ENCODE assay signal across 8 cellular contexts in genomic region chr5:79133657-79134451, GRCh38. TPM values are rescaled to one million over a fixed set of nuclear protein-coding genes. Genes with fewer than 3 reads are reported as not detected.
DNase-seq lines count a peak whose midpoint lies in the region; ATAC-seq and TF ChIP-seq lines count a peak whose summit lies in the region.

No MANE protein-coding gene starts in this region.

- peaks cover 6% of the 10 kb centered on the region for H3K27me3 Mint-ChIP-seq in neural progenitor cell (ENCODE audit: insufficient read depth, low read depth)

- H2AFZ ChIP-seq in Karpas-422 (ENCODE audit: low read length) (no peak overlapping the region), neural progenitor cell (replicated peaks) (peak overlapping the region; percentile 86)

- H3K4me1 ChIP-seq in Karpas-422 (ENCODE audit: low read length) (no peaks in the 10 kb centered on the region), RWPE2 (ENCODE audit: insufficient read depth, poor library complexity, severe bottlenecking) (peaks cover 4% of the 10 kb centered on the region), neural progenitor cell (peaks cover 6% of the 10 kb centered on the region), stomach (peaks cover 6 to 16% (median 12%) of the 10 kb centered on the region in 4 donors)

- H3K27me3 ChIP-seq in Karpas-422 (ENCODE audit: low read length) (no peaks in the 10 kb centered on the region), RWPE2 (ENCODE audit: insufficient read depth, poor library complexity, severe bottlenecking) (no peaks in the 10 kb centered on the region), neural progenitor cell (no peaks in the 10 kb centered on the region), stomach (no peaks in the 10 kb centered on the region)

- no peaks in the 10 kb centered on the region for H4K20me1 ChIP-seq in Karpas-422 (ENCODE audit: insufficient read depth, low read depth, low read length)
- no peaks in the 10 kb centered on the region for H4K20me1 ChIP-seq in neural progenitor cell (ENCODE audit: low read depth)

- ATAC-seq in RWPE2 (ENCODE audit: low read depth) (peak; percentile 76), GM19324 (IDR thresholded peaks at IDR 0.05; ENCODE audit: low FRiP score, unreplicated experiment) (no peak)

- no peak overlapping the region for H3K4me2 ChIP-seq in Karpas-422 (ENCODE audit: low read depth, low read length, poor library complexity, severe bottlenecking)
- peak overlapping the region; percentile 70 for H3K4me2 ChIP-seq in neural progenitor cell

- peaks cover 2% of the 10 kb centered on the region for H3K9me3 Mint-ChIP-seq in neural progenitor cell

- H3K9me2 ChIP-seq in Karpas-422 (replicated peaks; ENCODE audit: insufficient read depth, low read length) = no peaks in the 10 kb centered on the region

- no peaks in the 10 kb centered on the region for H3K9me3 ChIP-seq in Karpas-422 (ENCODE audit: low read length)
- no peaks in the 10 kb centered on the region for H3K9me3 ChIP-seq in RWPE2 (ENCODE audit: severe bottlenecking)
- no peaks in the 10 kb centered on the region for H3K9me3 ChIP-seq in neural progenitor cell (ENCODE audit: low read depth)
- no peaks in the 10 kb centered on the region for H3K9me3 ChIP-seq in stomach

- H3K9ac ChIP-seq in Karpas-422 (ENCODE audit: low read length) = no peak overlapping the region
- no peak overlapping the region for H3K9ac ChIP-seq in neural progenitor cell

- peak; percentile 99 for TF ChIP-seq CTCF in RWPE2 (IDR thresholded peaks at IDR 0.05; ENCODE audit: poor library complexity, severe bottlenecking)
- peak; percentile 81 for TF ChIP-seq CTCF in fibroblast of villous mesenchyme (IDR thresholded peaks at IDR 0.05; ENCODE audit: insufficient read depth, low read depth, low read length)
- peak; percentile 87 for TF ChIP-seq CTCF in neural progenitor cell (IDR thresholded peaks at IDR 0.05)
- peak in 5 of 7 experiments; percentile 54 to 71 (median 60) for TF ChIP-seq CTCF in stomach (IDR thresholded peaks at IDR 0.05)

- no peaks in the 10 kb centered on the region for H3K36me3 Mint-ChIP-seq in neural progenitor cell

- intact Hi-C loops in stomach (cut with DNase I; ENCODE audit: low total_unique reads) = loop anchor here (5.0 to 10.0 kb wide), 2 partner anchors 107 to 331 kb away; no protein-coding TSS in a partner anchor

- 2 to 5% (median 4%) methylated on average over 11 of the region's 11 CpGs for WGBS in stomach, 5 donors

- H3K79me2 ChIP-seq in Karpas-422 (ENCODE audit: low read length) = no peaks in the 10 kb centered on the region
- no peaks in the 10 kb centered on the region for H3K79me2 ChIP-seq in neural progenitor cell (ENCODE audit: low read depth)

- peak overlapping the region; percentile 81 for H3K4me3 Mint-ChIP-seq in neural progenitor cell

- H3K36me3 ChIP-seq in Karpas-422 (ENCODE audit: insufficient read depth, low read length) (no peaks in the 10 kb centered on the region), RWPE2 (ENCODE audit: low read depth) (no peaks in the 10 kb centered on the region), neural progenitor cell (no peaks in the 10 kb centered on the region), stomach (no peaks in the 10 kb centered on the region)

- peaks cover 18% of the 10 kb centered on the region for H3K4me1 Mint-ChIP-seq in neural progenitor cell

- H3F3A ChIP-seq in neural progenitor cell (ENCODE audit: low read depth) = peaks cover 18% of the 10 kb centered on the region

- no peak for TF ChIP-seq POLR2A in stomach (IDR thresholded peaks at IDR 0.05)

- DNase-seq in DMS114 treated with DMSO at 0.1 percent for 48 hours (lab: John Stamatoyannopoulos, UW; ENCODE audit: unreplicated experiment) = peak; percentile 80
- peak; percentile 84 for DNase-seq in Karpas-422
- DNase-seq in RWPE2 (ENCODE audit: low spot score) = no peak
- peak; percentile 33 for DNase-seq in activated effector memory CD4-positive, alpha-beta T cell treated with Interleukin-2 at 50 U/mL for 16 hours
- peak; percentile 84 for DNase-seq in fibroblast of villous mesenchyme (ENCODE audit: low read depth)
- DNase-seq in neural progenitor cell (ENCODE audit: low spot score) = peak; percentile 84
- peak; percentile 72 for DNase-seq in stomach

- H3K4me3 ChIP-seq in Karpas-422 (ENCODE audit: low read length) (no peak overlapping the region), RWPE2 (ENCODE audit: severe bottlenecking) (no peak overlapping the region), fibroblast of villous mesenchyme (ENCODE audit: low read depth, low read length) (peak overlapping the region; percentile 24), neural progenitor cell (peak overlapping the region; percentile 28), stomach (peak overlapping the region; percentile 22 to 32 (median 27))

- no peak for TF ChIP-seq EP300 in stomach (IDR thresholded peaks at IDR 0.05)

- peak overlapping the region; percentile 89 for H3K27ac Mint-ChIP-seq in neural progenitor cell

- H3K27ac ChIP-seq in Karpas-422 (ENCODE audit: low read length) = no peak overlapping the region
- peak overlapping the region; percentile 3 for H3K27ac ChIP-seq in RWPE2 (ENCODE audit: poor library complexity, severe bottlenecking)
- no peak overlapping the region for H3K27ac ChIP-seq in neural progenitor cell
- H3K27ac ChIP-seq in stomach = peak overlapping the region in 4 of 5 donors; percentile 36 to 73 (median 70)

RNA-seq across cellular contexts. Expression of gene BHMT, which starts 22.2 kb away (rescaled TPM):
- total RNA-seq in Karpas-422 (2014; rRNA removed; shearing (Covaris generic); ENCODE audit: low replicate concordance) = not detected in 2 replicates
- total RNA-seq in fibroblast of villous mesenchyme = under 0.01 and 0.86 TPM in 2 replicates
- 0.45 and 1.1 TPM in 2 replicates for total RNA-seq in neural progenitor cell (ENCODE audit: low replicate concordance)
- total RNA-seq in stomach = 1 to 10 TPM in 2 of 5 donors, not detected in 3; 1.8 to 4.0 TPM
- 1 to 10 TPM in 2 of 3 donors, under 1 TPM in 1; 0.53 to 3.4 (median 2.6) TPM for polyA plus RNA-seq in stomach

Comparison
In these comparisons a context has a peak if more than half of its experiments do, and no peak if none do; other contexts are left out.
1. H3K27ac ChIP-seq: peak in RWPE2 (single experiment) and stomach (4 of 5); none in Karpas-422 (single experiment) and neural progenitor cell (single experiment).
2. H3K4me3 ChIP-seq: peak in fibroblast of villous mesenchyme (single experiment), neural progenitor cell (single experiment) and stomach (4 of 4); none in Karpas-422 (single experiment) and RWPE2 (single experiment).
3. Peak in every context shown above with its lines, with median percentiles within 50 percentile points of each other: CTCF ChIP-seq.